Comparison of ENCODE assay signal across 1 cellular context in the genomic region with DNA sequence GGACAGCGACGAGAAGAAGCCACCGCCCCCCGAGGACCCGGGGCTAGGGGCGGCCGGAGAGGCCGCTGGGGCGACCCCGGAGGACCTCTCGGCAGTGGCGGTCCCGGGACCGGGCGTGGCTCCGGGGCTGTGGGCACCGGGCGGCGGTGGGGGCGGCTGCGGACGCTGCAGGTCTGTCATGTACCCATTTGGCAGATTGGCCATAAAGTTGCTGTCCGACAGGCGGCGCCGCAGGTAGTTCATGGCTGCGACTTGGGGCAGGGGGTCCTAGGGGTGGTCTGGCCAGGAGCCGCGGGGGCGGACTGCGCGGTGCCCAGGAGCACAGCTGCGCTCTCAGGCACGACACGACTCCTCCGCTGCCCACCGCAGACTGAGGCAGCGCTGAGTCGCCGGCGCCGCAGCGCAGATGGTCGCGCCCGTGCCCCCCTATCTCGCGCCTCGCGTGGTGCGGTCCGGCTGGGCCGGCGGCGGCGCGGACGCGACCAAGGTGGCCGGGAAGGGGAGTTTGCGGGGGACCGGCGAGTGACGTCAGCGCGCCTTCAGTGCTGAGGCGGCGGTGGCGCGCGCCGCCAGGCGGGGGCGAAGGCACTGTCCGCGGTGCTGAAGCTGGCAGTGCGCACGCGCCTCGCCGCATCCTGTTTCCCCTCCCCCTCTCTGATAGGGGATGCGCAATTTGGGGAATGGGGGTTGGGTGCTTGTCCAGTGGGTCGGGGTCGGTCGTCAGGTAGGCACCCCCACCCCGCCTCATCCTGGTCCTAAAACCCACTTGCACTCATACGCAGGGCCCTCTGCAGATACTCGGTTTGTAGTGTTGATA.
TF ChIP-seq lines count a peak whose summit lies in the region.

A gene (minus strand): TSS at position 372 of the 817 bp plus-strand sequence. CDS start 129 bp downstream, at position 243.

TF ChIP-seq in HepG2, 621 proteins besides CTCF, POLR2A, EP300 and RAD21 (continued from another document):
- TF ChIP-seq, protein P1, sequence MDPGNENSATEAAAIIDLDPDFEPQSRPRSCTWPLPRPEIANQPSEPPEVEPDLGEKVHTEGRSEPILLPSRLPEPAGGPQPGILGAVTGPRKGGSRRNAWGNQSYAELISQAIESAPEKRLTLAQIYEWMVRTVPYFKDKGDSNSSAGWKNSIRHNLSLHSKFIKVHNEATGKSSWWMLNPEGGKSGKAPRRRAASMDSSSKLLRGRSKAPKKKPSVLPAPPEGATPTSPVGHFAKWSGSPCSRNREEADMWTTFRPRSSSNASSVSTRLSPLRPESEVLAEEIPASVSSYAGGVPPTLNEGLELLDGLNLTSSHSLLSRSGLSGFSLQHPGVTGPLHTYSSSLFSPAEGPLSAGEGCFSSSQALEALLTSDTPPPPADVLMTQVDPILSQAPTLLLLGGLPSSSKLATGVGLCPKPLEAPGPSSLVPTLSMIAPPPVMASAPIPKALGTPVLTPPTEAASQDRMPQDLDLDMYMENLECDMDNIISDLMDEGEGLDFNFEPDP (CRISPR knock-in tag; conservative IDR thresholded peaks at IDR 0.05), result no peak
- no peak for TF ChIP-seq CHD2 (IDR thresholded peaks at IDR 0.05; ENCODE audit: low read depth, low read length)
- TF ChIP-seq, protein P2, sequence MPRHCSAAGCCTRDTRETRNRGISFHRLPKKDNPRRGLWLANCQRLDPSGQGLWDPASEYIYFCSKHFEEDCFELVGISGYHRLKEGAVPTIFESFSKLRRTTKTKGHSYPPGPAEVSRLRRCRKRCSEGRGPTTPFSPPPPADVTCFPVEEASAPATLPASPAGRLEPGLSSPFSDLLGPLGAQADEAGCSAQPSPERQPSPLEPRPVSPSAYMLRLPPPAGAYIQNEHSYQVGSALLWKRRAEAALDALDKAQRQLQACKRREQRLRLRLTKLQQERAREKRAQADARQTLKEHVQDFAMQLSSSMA (CRISPR knock-in tag; IDR thresholded peaks at IDR 0.05), result no peak
- TF ChIP-seq ZBTB8A (CRISPR knock-in tag; IDR thresholded peaks at IDR 0.05; ENCODE audit: borderline replicate concordance, low read depth), result no peak
- peak; percentile 32; the same call in 1 of the 2 replicates for TF ChIP-seq FOXA3 (CRISPR knock-in tag; IDR thresholded peaks at IDR 0.05)
- no peak for TF ChIP-seq RAD51 (IDR thresholded peaks at IDR 0.05; ENCODE audit: borderline replicate concordance)
- peak; percentile 58; the same call in 1 of the 2 replicates for TF ChIP-seq ZNF331 (CRISPR knock-in tag; IDR thresholded peaks at IDR 0.05)
- TF ChIP-seq ZNF124 (CRISPR knock-in tag; IDR thresholded peaks at IDR 0.05), result 0 out of 2 replicates have a peak, but pooled peaks have one; percentile 57
- no peak for TF ChIP-seq NONO (IDR thresholded peaks at IDR 0.05)
- peak; percentile 42; the same call in 1 of the 2 replicates for TF ChIP-seq NONO (CRISPR knock-in tag; conservative IDR thresholded peaks at IDR 0.05)
- TF ChIP-seq, protein P3, sequence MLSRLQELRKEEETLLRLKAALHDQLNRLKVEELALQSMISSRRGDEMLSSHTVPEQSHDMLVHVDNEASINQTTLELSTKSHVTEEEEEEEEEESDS (CRISPR knock-in tag; IDR thresholded peaks at IDR 0.05; ENCODE audit: borderline replicate concordance), result 0 out of 2 replicates have a peak, but pooled peaks have one; percentile 60
- TF ChIP-seq, protein P4, sequence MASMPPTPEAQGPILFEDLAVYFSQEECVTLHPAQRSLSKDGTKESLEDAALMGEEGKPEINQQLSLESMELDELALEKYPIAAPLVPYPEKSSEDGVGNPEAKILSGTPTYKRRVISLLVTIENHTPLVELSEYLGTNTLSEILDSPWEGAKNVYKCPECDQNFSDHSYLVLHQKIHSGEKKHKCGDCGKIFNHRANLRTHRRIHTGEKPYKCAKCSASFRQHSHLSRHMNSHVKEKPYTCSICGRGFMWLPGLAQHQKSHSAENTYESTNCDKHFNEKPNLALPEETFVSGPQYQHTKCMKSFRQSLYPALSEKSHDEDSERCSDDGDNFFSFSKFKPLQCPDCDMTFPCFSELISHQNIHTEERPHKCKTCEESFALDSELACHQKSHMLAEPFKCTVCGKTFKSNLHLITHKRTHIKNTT (CRISPR knock-in tag; IDR thresholded peaks at IDR 0.05), result no peak
- TF ChIP-seq ZNF782 (CRISPR knock-in tag; IDR thresholded peaks at IDR 0.05; ENCODE audit: borderline replicate concordance), result 0 out of 2 replicates have a peak, but pooled peaks have one; percentile 35
- TF ChIP-seq, protein P5, sequence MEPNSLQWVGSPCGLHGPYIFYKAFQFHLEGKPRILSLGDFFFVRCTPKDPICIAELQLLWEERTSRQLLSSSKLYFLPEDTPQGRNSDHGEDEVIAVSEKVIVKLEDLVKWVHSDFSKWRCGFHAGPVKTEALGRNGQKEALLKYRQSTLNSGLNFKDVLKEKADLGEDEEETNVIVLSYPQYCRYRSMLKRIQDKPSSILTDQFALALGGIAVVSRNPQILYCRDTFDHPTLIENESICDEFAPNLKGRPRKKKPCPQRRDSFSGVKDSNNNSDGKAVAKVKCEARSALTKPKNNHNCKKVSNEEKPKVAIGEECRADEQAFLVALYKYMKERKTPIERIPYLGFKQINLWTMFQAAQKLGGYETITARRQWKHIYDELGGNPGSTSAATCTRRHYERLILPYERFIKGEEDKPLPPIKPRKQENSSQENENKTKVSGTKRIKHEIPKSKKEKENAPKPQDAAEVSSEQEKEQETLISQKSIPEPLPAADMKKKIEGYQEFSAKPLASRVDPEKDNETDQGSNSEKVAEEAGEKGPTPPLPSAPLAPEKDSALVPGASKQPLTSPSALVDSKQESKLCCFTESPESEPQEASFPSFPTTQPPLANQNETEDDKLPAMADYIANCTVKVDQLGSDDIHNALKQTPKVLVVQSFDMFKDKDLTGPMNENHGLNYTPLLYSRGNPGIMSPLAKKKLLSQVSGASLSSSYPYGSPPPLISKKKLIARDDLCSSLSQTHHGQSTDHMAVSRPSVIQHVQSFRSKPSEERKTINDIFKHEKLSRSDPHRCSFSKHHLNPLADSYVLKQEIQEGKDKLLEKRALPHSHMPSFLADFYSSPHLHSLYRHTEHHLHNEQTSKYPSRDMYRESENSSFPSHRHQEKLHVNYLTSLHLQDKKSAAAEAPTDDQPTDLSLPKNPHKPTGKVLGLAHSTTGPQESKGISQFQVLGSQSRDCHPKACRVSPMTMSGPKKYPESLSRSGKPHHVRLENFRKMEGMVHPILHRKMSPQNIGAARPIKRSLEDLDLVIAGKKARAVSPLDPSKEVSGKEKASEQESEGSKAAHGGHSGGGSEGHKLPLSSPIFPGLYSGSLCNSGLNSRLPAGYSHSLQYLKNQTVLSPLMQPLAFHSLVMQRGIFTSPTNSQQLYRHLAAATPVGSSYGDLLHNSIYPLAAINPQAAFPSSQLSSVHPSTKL (CRISPR knock-in tag; IDR thresholded peaks at IDR 0.05), result peak; percentile 23; the same call in 1 of the 2 replicates
- TF ChIP-seq TSC22D2 (CRISPR knock-in tag; IDR thresholded peaks at IDR 0.05; ENCODE audit: borderline replicate concordance), result peak; percentile 65; the same call in 1 of the 2 replicates
- TF ChIP-seq FOXK1 (CRISPR knock-in tag; IDR thresholded peaks at IDR 0.05; ENCODE audit: borderline replicate concordance, low read depth), result peak; percentile 42; the same call in 1 of the 2 replicates
- TF ChIP-seq ARID2 (CRISPR knock-in tag; IDR thresholded peaks at IDR 0.05; ENCODE audit: borderline replicate concordance), result no peak
- TF ChIP-seq ZBTB38 (CRISPR knock-in tag; IDR thresholded peaks at IDR 0.05), result peak; percentile 62; the same call in 1 of the 2 replicates
- no peak for TF ChIP-seq GFI1 (CRISPR knock-in tag; IDR thresholded peaks at IDR 0.05; ENCODE audit: borderline replicate concordance)
- 0 out of 2 replicates have a peak, but pooled peaks have one; percentile 35 for TF ChIP-seq MED13 (CRISPR knock-in tag; IDR thresholded peaks at IDR 0.05)
- TF ChIP-seq ZNF674 (CRISPR knock-in tag; IDR thresholded peaks at IDR 0.05; ENCODE audit: low read depth), result no peak
- peak; percentile 55; the same call in 1 of the 2 replicates for TF ChIP-seq GLI4 (CRISPR knock-in tag; IDR thresholded peaks at IDR 0.05; ENCODE audit: borderline replicate concordance)
- TF ChIP-seq, protein P6, sequence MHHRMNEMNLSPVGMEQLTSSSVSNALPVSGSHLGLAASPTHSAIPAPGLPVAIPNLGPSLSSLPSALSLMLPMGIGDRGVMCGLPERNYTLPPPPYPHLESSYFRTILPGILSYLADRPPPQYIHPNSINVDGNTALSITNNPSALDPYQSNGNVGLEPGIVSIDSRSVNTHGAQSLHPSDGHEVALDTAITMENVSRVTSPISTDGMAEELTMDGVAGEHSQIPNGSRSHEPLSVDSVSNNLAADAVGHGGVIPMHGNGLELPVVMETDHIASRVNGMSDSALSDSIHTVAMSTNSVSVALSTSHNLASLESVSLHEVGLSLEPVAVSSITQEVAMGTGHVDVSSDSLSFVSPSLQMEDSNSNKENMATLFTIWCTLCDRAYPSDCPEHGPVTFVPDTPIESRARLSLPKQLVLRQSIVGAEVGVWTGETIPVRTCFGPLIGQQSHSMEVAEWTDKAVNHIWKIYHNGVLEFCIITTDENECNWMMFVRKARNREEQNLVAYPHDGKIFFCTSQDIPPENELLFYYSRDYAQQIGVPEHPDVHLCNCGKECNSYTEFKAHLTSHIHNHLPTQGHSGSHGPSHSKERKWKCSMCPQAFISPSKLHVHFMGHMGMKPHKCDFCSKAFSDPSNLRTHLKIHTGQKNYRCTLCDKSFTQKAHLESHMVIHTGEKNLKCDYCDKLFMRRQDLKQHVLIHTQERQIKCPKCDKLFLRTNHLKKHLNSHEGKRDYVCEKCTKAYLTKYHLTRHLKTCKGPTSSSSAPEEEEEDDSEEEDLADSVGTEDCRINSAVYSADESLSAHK (CRISPR knock-in tag; IDR thresholded peaks at IDR 0.05; ENCODE audit: borderline replicate concordance), result no peak
